Comparison of ENCODE assay signal across 16 cellular contexts in the genomic region with DNA sequence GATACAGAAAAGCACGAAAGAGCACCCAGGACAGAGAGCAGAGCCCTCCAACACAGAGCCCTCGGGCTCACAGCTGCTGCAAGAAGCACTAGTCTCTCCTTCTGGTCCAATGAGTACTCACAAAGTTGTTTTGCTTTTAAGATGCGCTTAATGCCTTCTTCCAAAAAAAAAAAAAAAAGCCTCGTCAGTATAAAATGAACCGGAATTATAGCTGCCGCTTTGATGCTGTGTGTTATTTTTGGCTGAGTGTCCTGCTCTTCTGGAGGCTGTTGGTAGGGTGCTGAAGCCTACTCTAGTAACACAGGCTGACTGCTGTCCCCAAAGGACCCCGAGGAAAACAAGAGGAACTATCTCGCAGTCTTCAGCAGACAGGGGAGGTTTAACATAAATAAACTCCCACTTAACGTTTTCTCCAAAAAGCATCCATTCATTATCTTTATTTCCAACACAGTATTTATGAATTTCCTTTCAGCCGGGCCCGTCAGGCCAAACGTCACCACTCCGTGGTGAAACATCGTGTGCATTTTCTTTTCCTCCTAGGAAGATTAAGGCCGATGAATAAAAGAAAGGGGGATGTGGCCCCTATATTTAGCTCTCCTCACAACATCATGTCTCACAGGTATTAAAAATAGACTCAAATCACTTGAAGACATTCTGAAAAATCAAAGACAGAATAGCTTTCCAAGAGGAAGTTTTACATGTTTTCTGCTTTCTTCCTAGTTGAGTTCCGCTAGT.
A peak's percentile ranks its signal among the peaks of the same experiment; 100 is the strongest.
DNase-seq lines count a peak whose midpoint lies in the region; ATAC-seq and TF ChIP-seq lines count a peak whose summit lies in the region.
"Had no signal": no experiment of that assay in that cellular context is flagged by ENCODE, and none has a peak within 500 bp of the region (broad histone marks: within the 10 kb centered on the region; RNA-seq: fewer than 3 reads in every experiment).

No MANE protein-coding gene starts in this region.

- no peaks in the 10 kb centered on the region for H3K4me1 Mint-ChIP-seq in activated CD8-positive, alpha-beta memory T cell treated with anti-CD3 and anti-CD28 coated beads, Interleukin-2, amount 10 ng/mL, durations not matched to agents 7 days and 5 days
- H3K4me1 Mint-ChIP-seq in activated T-cell treated with anti-CD3 and anti-CD28 coated beads, Interleukin-2, amount 50 U/mL, for 24 hours (ENCODE audit: low read depth), result no peaks in the 10 kb centered on the region
- H3K4me1 Mint-ChIP-seq: activated naive CD8-positive, alpha-beta T cell treated with anti-CD3 and anti-CD28 coated beads, Interleukin-2, amount 10 ng/mL, durations not matched to agents 7 days and 5 days; B cell; stimulated activated naive B cell treated with anti-CD40 and anti-IgM and Interleukin-4, amounts not matched to agents 10 μg/mL and 1 μg/mL and 100 μg/mL, for 72 hours had no signal

- DNase-seq in brain pericyte (ENCODE audit: low read depth, low spot score), result peak; percentile 79
- DNase-seq in heart left ventricle, result peak in 2 of 5 donors; percentile 12 to 50
- DNase-seq in sciatic nerve (ENCODE audit: low spot score), result no peak
- no peak for DNase-seq in activated CD8-positive, alpha-beta memory T cell treated with anti-CD3 and anti-CD28 coated beads, Interleukin-2, amount 10 ng/mL, durations not matched to agents 7 days and 5 days
- no peak for DNase-seq in upper lobe of left lung
- no peak for DNase-seq in NCI-H2196 treated with DMSO at 0.1 percent for 48 hours (lab: John Stamatoyannopoulos, UW; ENCODE audit: unreplicated experiment)
- DNase-seq in activated T-cell treated with anti-CD3 and anti-CD28 coated beads, Interleukin-2, amount 50 U/mL, for 24 hours, result no peak
- DNase-seq: activated CD4-positive, alpha-beta T cell treated with anti-CD3 and anti-CD28 coated beads for 4 hours; activated naive CD8-positive, alpha-beta T cell treated with anti-CD3 and anti-CD28 coated beads, Interleukin-2, amount 10 ng/mL, durations not matched to agents 7 days and 5 days; activated T-cell treated with anti-CD3 and anti-CD28 coated beads, Interleukin-2, amount 50 U/mL, for 4 hours; lower lobe of right lung; MV-4-11; NCI-H82; stimulated activated naive B cell treated with anti-CD40 and anti-IgM and Interleukin-4, amounts not matched to agents 10 μg/mL and 1 μg/mL and 100 μg/mL, for 72 hours had no signal

- H3K4me3 ChIP-seq in HEK293 (ENCODE audit: low read depth, low read length) (no peak overlapping the region), heart left ventricle (peak overlapping the region in 2 of 12 donors; percentile 15 to 16), upper lobe of left lung (no peak overlapping the region)
- H3K4me3 ChIP-seq: lower lobe of right lung had no signal

- no peaks in the 10 kb centered on the region for H3K27me3 ChIP-seq in heart left ventricle
- no peaks in the 10 kb centered on the region for H3K27me3 ChIP-seq in upper lobe of left lung

- intact Hi-C loops in heart left ventricle (cut with DNase I) (no loop called here), sciatic nerve (cut with DNase I) (no loop called here)

- POLR2A ChIA-PET in HEK293 (lab: Yijun Ruan, JAX), result no interaction called here

- TF ChIP-seq EP300 in upper lobe of left lung (IDR thresholded peaks at IDR 0.05), result no peak

- no peaks in the 10 kb centered on the region for H3K9me3 Mint-ChIP-seq in activated CD8-positive, alpha-beta memory T cell treated with anti-CD3 and anti-CD28 coated beads, Interleukin-2, amount 10 ng/mL, durations not matched to agents 7 days and 5 days (ENCODE audit: low read depth)
- peaks cover 6% of the 10 kb centered on the region for H3K9me3 Mint-ChIP-seq in activated T-cell treated with anti-CD3 and anti-CD28 coated beads, Interleukin-2, amount 50 U/mL, for 24 hours

- H3K4me3 Mint-ChIP-seq in activated CD8-positive, alpha-beta memory T cell treated with anti-CD3 and anti-CD28 coated beads, Interleukin-2, amount 10 ng/mL, durations not matched to agents 7 days and 5 days, result no peak overlapping the region
- no peak overlapping the region for H3K4me3 Mint-ChIP-seq in activated T-cell treated with anti-CD3 and anti-CD28 coated beads, Interleukin-2, amount 50 U/mL, for 24 hours
- H3K4me3 Mint-ChIP-seq: activated naive CD8-positive, alpha-beta T cell treated with anti-CD3 and anti-CD28 coated beads, Interleukin-2, amount 10 ng/mL, durations not matched to agents 7 days and 5 days; activated T-cell treated with anti-CD3 and anti-CD28 coated beads, Interleukin-2, amount 50 U/mL, for 4 hours; B cell; stimulated activated naive B cell treated with anti-CD40 and anti-IgM and Interleukin-4, amounts not matched to agents 10 μg/mL and 1 μg/mL and 100 μg/mL, for 72 hours had no signal

- H3K27ac ChIP-seq in HEK293 (ENCODE audit: extremely low read depth, low read depth, low read length) (peak overlapping the region; percentile 17; the same call in 1 of the 2 replicates), heart left ventricle (peak overlapping the region in 7 of 12 donors; percentile 0 to 68 (median 37)), upper lobe of left lung (no peak overlapping the region)
- H3K27ac ChIP-seq: lower lobe of right lung had no signal

- no peaks in the 10 kb centered on the region for H3K36me3 Mint-ChIP-seq in activated CD8-positive, alpha-beta memory T cell treated with anti-CD3 and anti-CD28 coated beads, Interleukin-2, amount 10 ng/mL, durations not matched to agents 7 days and 5 days
- no peaks in the 10 kb centered on the region for H3K36me3 Mint-ChIP-seq in activated T-cell treated with anti-CD3 and anti-CD28 coated beads, Interleukin-2, amount 50 U/mL, for 24 hours (ENCODE audit: low read depth)
- H3K36me3 Mint-ChIP-seq: activated naive CD8-positive, alpha-beta T cell treated with anti-CD3 and anti-CD28 coated beads, Interleukin-2, amount 10 ng/mL, durations not matched to agents 7 days and 5 days; stimulated activated naive B cell treated with anti-CD40 and anti-IgM and Interleukin-4, amounts not matched to agents 10 μg/mL and 1 μg/mL and 100 μg/mL, for 72 hours had no signal

- CTCF ChIA-PET in HEK293 (lab: Yijun Ruan, JAX), result no interaction called here
- CTCF ChIA-PET in activated CD8-positive, alpha-beta memory T cell treated with anti-CD3 and anti-CD28 coated beads, Interleukin-2, amount 10 ng/mL, durations not matched to agents 7 days and 5 days (lab: Charles Lee), result interaction anchor here (0.5 kb wide), 1 partner anchor 91 kb away, joined by 4 read pairs; no protein-coding TSS in a partner anchor

- TF ChIP-seq POLR2A in heart left ventricle (IDR thresholded peaks at IDR 0.05) (no peak), upper lobe of left lung (IDR thresholded peaks at IDR 0.05) (no peak)

- ATAC-seq in heart left ventricle, result peak; percentile 67 to 85 (median 80)
- peak; percentile 55 for ATAC-seq in sciatic nerve
- no peak for ATAC-seq in activated CD8-positive, alpha-beta memory T cell treated with anti-CD3 and anti-CD28 coated beads, Interleukin-2, amount 10 ng/mL, durations not matched to agents 7 days and 5 days
- no peak for ATAC-seq in upper lobe of left lung (ENCODE audit: low FRiP score in 2 of 2)
- ATAC-seq: activated T-cell treated with anti-CD3 and anti-CD28 coated beads, Interleukin-2, amount 50 U/mL, for 4 hours; lower lobe of right lung; stimulated activated naive B cell treated with anti-CD40 and anti-IgM and Interleukin-4, amounts not matched to agents 10 μg/mL and 1 μg/mL and 100 μg/mL, for 72 hours had no signal

- H3K9me3 ChIP-seq in HEK293 (ENCODE audit: control insufficient read depth, insufficient read depth, low read depth, low read length), result no peaks in the 10 kb centered on the region
- H3K9me3 ChIP-seq in heart left ventricle, result no peaks in the 10 kb centered on the region
- H3K9me3 ChIP-seq in upper lobe of left lung, result no peaks in the 10 kb centered on the region
- H3K9me3 ChIP-seq: lower lobe of right lung had no signal

- TF ChIP-seq CTCF in HEK293 (tag by site-specific recombination; IDR thresholded peaks at IDR 0.05), result no peak
- no peak for TF ChIP-seq CTCF in heart left ventricle (IDR thresholded peaks at IDR 0.05)
- no peak for TF ChIP-seq CTCF in upper lobe of left lung (IDR thresholded peaks at IDR 0.05)

- H3K27ac Mint-ChIP-seq in activated CD8-positive, alpha-beta memory T cell treated with anti-CD3 and anti-CD28 coated beads, Interleukin-2, amount 10 ng/mL, durations not matched to agents 7 days and 5 days, result no peak overlapping the region
- no peak overlapping the region for H3K27ac Mint-ChIP-seq in activated T-cell treated with anti-CD3 and anti-CD28 coated beads, Interleukin-2, amount 50 U/mL, for 24 hours
- H3K27ac Mint-ChIP-seq: activated naive CD8-positive, alpha-beta T cell treated with anti-CD3 and anti-CD28 coated beads, Interleukin-2, amount 10 ng/mL, durations not matched to agents 7 days and 5 days; B cell; stimulated activated naive B cell treated with anti-CD40 and anti-IgM and Interleukin-4, amounts not matched to agents 10 μg/mL and 1 μg/mL and 100 μg/mL, for 72 hours had no signal

- WGBS in heart left ventricle, 4 donors, result 13 to 22% (median 18%) methylated on average over 16 of the region's 16 CpGs
- WGBS in upper lobe of left lung, 2 donors, result 48 to 57% methylated on average over 16 of the region's 16 CpGs

- H3K4me1 ChIP-seq in HEK293 (ENCODE audit: control insufficient read depth, insufficient read depth, low read length) (peaks cover 6% of the 10 kb centered on the region), heart left ventricle (peaks cover 0 to 21% (median 12%) of the 10 kb centered on the region in 12 donors), upper lobe of left lung (no peaks in the 10 kb centered on the region)
- H3K4me1 ChIP-seq: lower lobe of right lung had no signal

- H3K27me3 Mint-ChIP-seq in activated CD8-positive, alpha-beta memory T cell treated with anti-CD3 and anti-CD28 coated beads, Interleukin-2, amount 10 ng/mL, durations not matched to agents 7 days and 5 days, result no peaks in the 10 kb centered on the region
- H3K27me3 Mint-ChIP-seq in activated T-cell treated with anti-CD3 and anti-CD28 coated beads, Interleukin-2, amount 50 U/mL, for 24 hours, result no peaks in the 10 kb centered on the region
- H3K27me3 Mint-ChIP-seq: activated naive CD8-positive, alpha-beta T cell treated with anti-CD3 and anti-CD28 coated beads, Interleukin-2, amount 10 ng/mL, durations not matched to agents 7 days and 5 days; B cell; stimulated activated naive B cell treated with anti-CD40 and anti-IgM and Interleukin-4, amounts not matched to agents 10 μg/mL and 1 μg/mL and 100 μg/mL, for 72 hours had no signal

- H3K36me3 ChIP-seq in HEK293 (ENCODE audit: control insufficient read depth in 2 of 2, insufficient read depth in 1 of 2, low read length in 2 of 2), result no peaks in the 10 kb centered on the region
- H3K36me3 ChIP-seq in heart left ventricle, result no peaks in the 10 kb centered on the region
- no peaks in the 10 kb centered on the region for H3K36me3 ChIP-seq in upper lobe of left lung
- H3K36me3 ChIP-seq: lower lobe of right lung had no signal

TF ChIP-seq in HEK293, 187 proteins besides CTCF, POLR2A, EP300 and RAD21 (continues in another document):
- TF ChIP-seq ZNF677 (tag by site-specific recombination; IDR thresholded peaks at IDR 0.05) (no peak), ZNF423 (tag by site-specific recombination; IDR thresholded peaks at IDR 0.05) (0 out of 2 replicates have a peak, but pooled peaks have one; percentile 24), ZNF169 (tag by site-specific recombination; IDR thresholded peaks at IDR 0.05) (no peak), ZNF521 (tag by site-specific recombination; IDR thresholded peaks at IDR 0.05) (no peak), ZNF626 (tag by site-specific recombination; IDR thresholded peaks at IDR 0.05) (no peak)

Comparison
In these comparisons a context has a peak if more than half of its experiments do, and no peak if none do; other contexts are left out.
1. H3K27ac ChIP-seq: peak in HEK293 (single experiment) and heart left ventricle (7 of 12); none in upper lobe of left lung (0 of 4).
2. ATAC-seq: peak in heart left ventricle (4 of 4) and sciatic nerve (single experiment); none in activated CD8-positive, alpha-beta memory T cell treated with anti-CD3 and anti-CD28 coated beads, Interleukin-2, amount 10 ng/mL, durations not matched to agents 7 days and 5 days (single experiment) and upper lobe of left lung (0 of 2).